1 cellular context compared by ENCODE assay signal in genomic region chr1:173476664-173477285, GRCh38.
TF ChIP-seq lines count a peak whose summit lies in the region.

No MANE protein-coding gene starts in this region.

TF ChIP-seq in K562, 482 proteins besides CTCF, POLR2A, EP300 and RAD21 (continued from another document and continues in another):
- TF ChIP-seq FOXP4 (CRISPR knock-in tag; IDR thresholded peaks at IDR 0.05; ENCODE audit: borderline replicate concordance) (0 out of 2 replicates have a peak, but pooled peaks have one; percentile 63), CREB1 (IDR thresholded peaks at IDR 0.05) (peak; percentile 90), CREB1 (CRISPR knock-in tag; IDR thresholded peaks at IDR 0.05) (peak; percentile 63; the same call in 1 of the 2 replicates), MEF2D (tag; conservative IDR thresholded peaks at IDR 0.05; ENCODE audit: low read depth) (no peak), ETS1 (conservative IDR thresholded peaks at IDR 0.05; ENCODE audit: control insufficient read depth, low read depth, low read length) (peak; percentile 58; the same call in 1 of the 2 replicates), HOXB6 (CRISPR knock-in tag; IDR thresholded peaks at IDR 0.05; ENCODE audit: borderline replicate concordance) (0 out of 2 replicates have a peak, but pooled peaks have one; percentile 6), SMARCE1 (IDR thresholded peaks at IDR 0.05) (no peak), PML (IDR thresholded peaks at IDR 0.05; ENCODE audit: low read length) (no peak), ZNF398 (CRISPR knock-in tag; IDR thresholded peaks at IDR 0.05) (no peak), RBM17 (IDR thresholded peaks at IDR 0.05; ENCODE audit: borderline replicate concordance, low read depth, low read length) (no peak), RUNX1 (IDR thresholded peaks at IDR 0.05; ENCODE audit: low read depth) (no peak), ZBTB33 (CRISPR knock-in tag; IDR thresholded peaks at IDR 0.05) (no peak; the same call in 1 of the 2 replicates), ZNF511 (CRISPR knock-in tag; IDR thresholded peaks at IDR 0.05) (peak; percentile 78; the same call in 1 of the 2 replicates), RBBP5 (IDR thresholded peaks at IDR 0.05; ENCODE audit: borderline replicate concordance, insufficient read depth, low read length, poor library complexity, severe bottlenecking) (peak; percentile 58), SMAD3 (CRISPR knock-in tag; conservative IDR thresholded peaks at IDR 0.05) (no peak), ZBED1 (IDR thresholded peaks at IDR 0.05) (no peak), ZNF609 (CRISPR knock-in tag; IDR thresholded peaks at IDR 0.05; ENCODE audit: borderline replicate concordance) (no peak), PHF8 (IDR thresholded peaks at IDR 0.05; ENCODE audit: borderline replicate concordance, low read length) (peak; percentile 68; the same call in 1 of the 2 replicates), ZNF76 (CRISPR knock-in tag; IDR thresholded peaks at IDR 0.05; ENCODE audit: borderline replicate concordance) (0 out of 2 replicates have a peak, but pooled peaks have one; percentile 64), ZFP36 (IDR thresholded peaks at IDR 0.05; ENCODE audit: low read depth, low read length, partially characterized antibody) (peak; percentile 2), NELFE (IDR thresholded peaks at IDR 0.05; ENCODE audit: insufficient read depth, insufficient read length) (no peak), ATF2 (CRISPR knock-in tag; IDR thresholded peaks at IDR 0.05) (no peak), MAZ (CRISPR knock-in tag; conservative IDR thresholded peaks at IDR 0.05 in 1 of 2, IDR thresholded peaks at IDR 0.05 in 1 of 2) (peak in 1 of 2 experiments; percentile 58; a peak in 3 of 4 replicates), PTTG1 (tag; IDR thresholded peaks at IDR 0.05; ENCODE audit: low read depth) (no peak), ZBTB1 (CRISPR knock-in tag; IDR thresholded peaks at IDR 0.05; ENCODE audit: borderline replicate concordance, low read depth) (0 out of 2 replicates have a peak, but pooled peaks have one; percentile 45), MTF1 (CRISPR knock-in tag; IDR thresholded peaks at IDR 0.05; ENCODE audit: borderline replicate concordance) (no peak), AFF4 (CRISPR knock-in tag; IDR thresholded peaks at IDR 0.05) (peak; percentile 72; the same call in 1 of the 2 replicates), ZNF583 (CRISPR knock-in tag; IDR thresholded peaks at IDR 0.05) (peak; percentile 45; the same call in 1 of the 2 replicates), GABPA (tag; conservative IDR thresholded peaks at IDR 0.05; ENCODE audit: low read depth) (peak; percentile 28; the same call in 1 of the 2 replicates), NFIC (IDR thresholded peaks at IDR 0.05) (no peak; the same call in 1 of the 2 replicates), SMAD4 (CRISPR knock-in tag; conservative IDR thresholded peaks at IDR 0.05) (peak; percentile 82), ELF2 (CRISPR knock-in tag; IDR thresholded peaks at IDR 0.05) (peak; percentile 46; the same call in 1 of the 2 replicates), TAF9B (IDR thresholded peaks at IDR 0.05; ENCODE audit: partially characterized antibody) (no peak), C11orf30 (IDR thresholded peaks at IDR 0.05; ENCODE audit: low read depth) (peak; percentile 79), COPS2 (conservative IDR thresholded peaks at IDR 0.05) (no peak), ZNF764 (CRISPR knock-in tag; IDR thresholded peaks at IDR 0.05; ENCODE audit: low read depth) (no peak), NFRKB (IDR thresholded peaks at IDR 0.05; ENCODE audit: low read depth) (no peak), HNRNPH1 (optimal IDR thresholded peaks at IDR 0.05; ENCODE audit: low read depth, low read length) (no peak), ZNF24 (IDR thresholded peaks at IDR 0.05) (0 out of 2 replicates have a peak, but pooled peaks have one; percentile 56), ZFP30 (CRISPR knock-in tag; IDR thresholded peaks at IDR 0.05; ENCODE audit: borderline replicate concordance) (no peak), ZNF766 (CRISPR knock-in tag; conservative IDR thresholded peaks at IDR 0.05) (0 out of 2 replicates have a peak, but pooled peaks have one; percentile 22), VEZF1 (CRISPR knock-in tag; IDR thresholded peaks at IDR 0.05) (peak; percentile 90), LCOR (CRISPR knock-in tag; IDR thresholded peaks at IDR 0.05) (peak; percentile 28; the same call in 1 of the 2 replicates), NFE2 (IDR thresholded peaks at IDR 0.05; ENCODE audit: low read depth) (no peak)
